21 cellular contexts compared by ENCODE assay signal in genomic region chr13:95445116-95445515, GRCh38.
"Had no signal": no experiment of that assay in that cellular context is flagged by ENCODE, and none has a peak within 500 bp of the region (broad histone marks: within the 10 kb centered on the region; RNA-seq: fewer than 3 reads in every experiment).

No MANE protein-coding gene starts in this region.

- ATAC-seq: natural killer cell treated with Interleukin-12 subunit alpha and Interleukin-12 subunit beta and Interleukin-15 and Interleukin-18, amount 100 ng/mL, for 72 hours; right lobe of liver; stimulated activated memory B cell treated with anti-CD40 and anti-IgM and Interleukin-4, amounts not matched to agents 10 μg/mL and 1 μg/mL and 100 μg/mL, for 72 hours; stimulated activated naive CD8-positive, alpha-beta T cell treated with anti-CD3 and anti-CD28 coated beads, Interleukin-15, amount 100 ng/mL, for 72 hours had no signal

- H3K4me3 ChIP-seq: hepatocyte, left ventricle myocardium inferior, lung, ovary, right atrium auricular region, right lobe of liver, smooth muscle cell, tibial nerve, uterus had no signal

- H3K4me1 ChIP-seq: left ventricle myocardium inferior, right atrium auricular region, right lobe of liver, tibial nerve, uterus had no signal

- H3K36me3 ChIP-seq: left ventricle myocardium inferior, ovary, right atrium auricular region, right lobe of liver, tibial nerve, uterus had no signal

- DNase-seq: islet precursor cell; left ventricle myocardium inferior; mesendoderm; naive B cell; ovary; right lobe of liver; stimulated activated CD4-positive, alpha-beta T cell treated with anti-CD3 and anti-CD28 coated beads, Interleukin-1b, Interleukin-23, amount 100 ng/mL, for 48 hours; stimulated activated CD4-positive, alpha-beta T cell treated with anti-CD3 and anti-CD28 coated beads, Interleukin-2, amount 100 ng/mL, for 48 hours; stimulated activated CD4-positive, alpha-beta T cell treated with anti-CD3 and anti-CD28 coated beads, Interleukin-4, amount 100 ng/mL, for 4 hours; stimulated activated CD8-positive, alpha-beta memory T cell treated with anti-CD3 and anti-CD28 coated beads, Interleukin-4, amount 100 ng/mL, for 48 hours; stimulated activated naive CD4-positive, alpha-beta T cell treated with Interleukin-2 at 50 U/mL for 16 hours; stimulated activated naive CD8-positive, alpha-beta T cell treated with anti-CD3 and anti-CD28 coated beads, Interleukin-15, amount 100 ng/mL, for 72 hours; substantia nigra; uterus had no signal

- H3K9me3 ChIP-seq: left ventricle myocardium inferior, ovary, right atrium auricular region, right lobe of liver, tibial nerve, uterus had no signal

- H3K27me3 ChIP-seq: hepatocyte, ovary, right atrium auricular region, right lobe of liver, tibial nerve, uterus had no signal

- H2AFZ ChIP-seq: hepatocyte had no signal
